8 cellular contexts compared by ENCODE assay signal in the genomic region with DNA sequence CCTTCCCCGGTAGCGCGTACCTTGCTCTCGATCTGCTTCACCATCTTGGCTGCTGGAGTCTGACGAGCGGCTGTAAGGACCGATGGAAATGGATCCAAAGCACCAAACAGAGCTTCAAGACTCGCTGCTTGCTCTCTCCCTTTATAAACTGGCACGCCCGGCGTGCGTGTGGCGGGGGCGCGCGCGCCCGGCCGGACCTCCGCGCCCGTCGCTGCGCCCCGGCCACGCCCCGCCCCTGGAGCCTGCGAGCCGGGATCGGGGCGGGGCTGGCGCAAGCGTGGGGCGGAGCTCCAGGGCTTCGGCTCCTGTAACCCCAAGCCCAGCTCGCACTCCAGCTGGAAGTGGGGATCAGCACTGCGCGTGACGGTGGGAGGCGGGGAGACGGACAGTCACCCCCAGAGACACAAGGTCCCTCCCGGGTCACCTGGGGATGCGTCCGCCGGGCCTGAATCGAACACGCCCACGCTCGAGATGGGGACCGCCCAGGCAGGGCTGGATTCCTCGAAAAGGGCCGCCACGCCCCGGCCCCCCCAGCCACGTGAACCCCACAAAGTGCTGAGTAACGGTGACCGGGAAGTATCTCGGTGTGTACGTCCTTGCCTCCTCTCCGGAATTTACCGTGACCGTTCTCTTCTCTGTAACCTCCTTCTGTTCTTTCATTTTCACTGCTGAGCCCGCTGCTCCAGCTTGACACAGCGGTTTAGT. TPM values are rescaled to one million over a fixed set of nuclear protein-coding genes. Genes with fewer than 3 reads are reported as not detected.
A peak's percentile ranks its signal among the peaks of the same experiment; 100 is the strongest.
DNase-seq lines count a peak whose midpoint lies in the region; ATAC-seq and TF ChIP-seq lines count a peak whose summit lies in the region.

A gene (minus strand): TSS at position 116 of the 705 bp plus-strand sequence. CDS start 72 bp downstream, at position 44.

- TF ChIP-seq RAD21 in liver (IDR thresholded peaks at IDR 0.05): no peak

- H3K27me3 Mint-ChIP-seq in dendritic cell treated with granulocyte-macrophage colony-stimulating factor and Interleukin-4, amounts not matched to agents 40 ng/mL and 50 ng/mL, for 4 days: no peaks in the 10 kb centered on the region

- H3K36me3 Mint-ChIP-seq in dendritic cell treated with granulocyte-macrophage colony-stimulating factor and Interleukin-4, amounts not matched to agents 40 ng/mL and 50 ng/mL, for 4 days (ENCODE audit: low read depth): peaks cover 36% of the 10 kb centered on the region

- peaks cover 67% of the 10 kb centered on the region for H3K4me1 Mint-ChIP-seq in dendritic cell treated with granulocyte-macrophage colony-stimulating factor and Interleukin-4, amounts not matched to agents 40 ng/mL and 50 ng/mL, for 4 days (ENCODE audit: low read depth)

- peak within 1 kb of the TSS; percentile 89 to 92 for H3K9ac ChIP-seq in liver (ENCODE audit: low read depth in 1 of 2, low read length in 2 of 2)

- no peaks in the 10 kb centered on the region for H3K36me3 ChIP-seq in liver (ENCODE audit: control insufficient read depth in 4 of 4, insufficient read depth in 3 of 4, low read depth in 1 of 4, low read length in 3 of 4)

- H3K4me3 Mint-ChIP-seq in dendritic cell treated with granulocyte-macrophage colony-stimulating factor and Interleukin-4, amounts not matched to agents 40 ng/mL and 50 ng/mL, for 4 days: peak within 1 kb of the TSS; percentile 98

- H3K9me3 ChIP-seq in liver (ENCODE audit: control insufficient read depth in 4 of 4, low read length in 3 of 4): no peaks in the 10 kb centered on the region

- H3K27ac ChIP-seq in liver (ENCODE audit: low read depth in 1 of 2, low read length in 2 of 2): peak within 1 kb of the TSS; percentile 92 to 96

- DNase-seq in C1 segment of cervical spinal cord (lab: John Stamatoyannopoulos, UW) (peak; percentile 58 to 92 (median 88)), NCI-H69 (lab: John Stamatoyannopoulos, UW) (peak; percentile 93)
- DNase-seq in activated CD4-positive, alpha-beta T cell treated with anti-CD3 and anti-CD28 coated beads, Interleukin-2, amount 50 U/mL, for 24 hours (ENCODE audit: low read depth in 1 of 2, low spot score in 1 of 2): peak; percentile 82 to 84
- peak; percentile 92 for DNase-seq in stimulated activated CD4-positive, alpha-beta T cell treated with anti-CD3 and anti-CD28 coated beads, Interleukin-4, amount 100 ng/mL, for 1 hour

- WGBS in liver: under 1% methylated on average over 64 of the region's 64 CpGs

- no peaks in the 10 kb centered on the region for H3K9me3 Mint-ChIP-seq in dendritic cell treated with granulocyte-macrophage colony-stimulating factor and Interleukin-4, amounts not matched to agents 40 ng/mL and 50 ng/mL, for 4 days

- H3K27ac Mint-ChIP-seq in dendritic cell treated with granulocyte-macrophage colony-stimulating factor and Interleukin-4, amounts not matched to agents 40 ng/mL and 50 ng/mL, for 4 days: peak within 1 kb of the TSS; percentile 96

- peaks cover 0 to 39% (median 20%) of the 10 kb centered on the region in 4 donors for H3K4me1 ChIP-seq in liver (ENCODE audit: control insufficient read depth in 4 of 4, insufficient read depth in 4 of 4, low read length in 3 of 4)

- H3K27me3 ChIP-seq in liver (ENCODE audit: control insufficient read depth in 4 of 4, insufficient read depth in 4 of 4, low read length in 3 of 4): no peaks in the 10 kb centered on the region

- intact Hi-C loops in dendritic cell treated with granulocyte-macrophage colony-stimulating factor and Interleukin-4, amounts not matched to agents 40 ng/mL and 50 ng/mL, for 4 days (cut with micrococcal nuclease): loop anchor here (10.0 kb wide), 2 partner anchors 68 to 1228 kb away; a partner anchor contains a TSS

- ATAC-seq in GM19328 (IDR thresholded peaks at IDR 0.05; ENCODE audit: unreplicated experiment): peak; percentile 71
- ATAC-seq in HG03469 (IDR thresholded peaks at IDR 0.05; ENCODE audit: unreplicated experiment): peak; percentile 60

- no peak for TF ChIP-seq CTCF in liver (IDR thresholded peaks at IDR 0.05; ENCODE audit: low read depth, low read length, missing input control)

- H3K4me3 ChIP-seq in liver (ENCODE audit: low read depth in 1 of 3, low read length in 3 of 3): peak within 1 kb of the TSS; percentile 59 to 97 (median 94)

TF ChIP-seq in liver, 16 proteins besides CTCF, POLR2A, EP300 and RAD21:
- TF ChIP-seq FOXA1 (IDR thresholded peaks at IDR 0.05): no peak
- TF ChIP-seq JUND (IDR thresholded peaks at IDR 0.05): no peak
- TF ChIP-seq HNF4A (conservative IDR thresholded peaks at IDR 0.05): peak in 1 of 2 donors; percentile 16
- no peak for TF ChIP-seq NR2F2 (IDR thresholded peaks at IDR 0.05)
- TF ChIP-seq RXRA (IDR thresholded peaks at IDR 0.05): peak; percentile 39 to 41
- peak; percentile 49 for TF ChIP-seq TAF1 (conservative IDR thresholded peaks at IDR 0.05)
- TF ChIP-seq EGR1 (IDR thresholded peaks at IDR 0.05; ENCODE audit: low read depth in 2 of 2): peak; percentile 76 to 94
- TF ChIP-seq SP1 (IDR thresholded peaks at IDR 0.05): peak; percentile 44
- peak; percentile 50 for TF ChIP-seq YY1 (IDR thresholded peaks at IDR 0.05)
- TF ChIP-seq, protein P1, sequence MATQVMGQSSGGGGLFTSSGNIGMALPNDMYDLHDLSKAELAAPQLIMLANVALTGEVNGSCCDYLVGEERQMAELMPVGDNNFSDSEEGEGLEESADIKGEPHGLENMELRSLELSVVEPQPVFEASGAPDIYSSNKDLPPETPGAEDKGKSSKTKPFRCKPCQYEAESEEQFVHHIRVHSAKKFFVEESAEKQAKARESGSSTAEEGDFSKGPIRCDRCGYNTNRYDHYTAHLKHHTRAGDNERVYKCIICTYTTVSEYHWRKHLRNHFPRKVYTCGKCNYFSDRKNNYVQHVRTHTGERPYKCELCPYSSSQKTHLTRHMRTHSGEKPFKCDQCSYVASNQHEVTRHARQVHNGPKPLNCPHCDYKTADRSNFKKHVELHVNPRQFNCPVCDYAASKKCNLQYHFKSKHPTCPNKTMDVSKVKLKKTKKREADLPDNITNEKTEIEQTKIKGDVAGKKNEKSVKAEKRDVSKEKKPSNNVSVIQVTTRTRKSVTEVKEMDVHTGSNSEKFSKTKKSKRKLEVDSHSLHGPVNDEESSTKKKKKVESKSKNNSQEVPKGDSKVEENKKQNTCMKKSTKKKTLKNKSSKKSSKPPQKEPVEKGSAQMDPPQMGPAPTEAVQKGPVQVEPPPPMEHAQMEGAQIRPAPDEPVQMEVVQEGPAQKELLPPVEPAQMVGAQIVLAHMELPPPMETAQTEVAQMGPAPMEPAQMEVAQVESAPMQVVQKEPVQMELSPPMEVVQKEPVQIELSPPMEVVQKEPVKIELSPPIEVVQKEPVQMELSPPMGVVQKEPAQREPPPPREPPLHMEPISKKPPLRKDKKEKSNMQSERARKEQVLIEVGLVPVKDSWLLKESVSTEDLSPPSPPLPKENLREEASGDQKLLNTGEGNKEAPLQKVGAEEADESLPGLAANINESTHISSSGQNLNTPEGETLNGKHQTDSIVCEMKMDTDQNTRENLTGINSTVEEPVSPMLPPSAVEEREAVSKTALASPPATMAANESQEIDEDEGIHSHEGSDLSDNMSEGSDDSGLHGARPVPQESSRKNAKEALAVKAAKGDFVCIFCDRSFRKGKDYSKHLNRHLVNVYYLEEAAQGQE (IDR thresholded peaks at IDR 0.05): peak; percentile 66
- TF ChIP-seq, protein P2, sequence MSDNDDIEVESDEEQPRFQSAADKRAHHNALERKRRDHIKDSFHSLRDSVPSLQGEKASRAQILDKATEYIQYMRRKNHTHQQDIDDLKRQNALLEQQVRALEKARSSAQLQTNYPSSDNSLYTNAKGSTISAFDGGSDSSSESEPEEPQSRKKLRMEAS (IDR thresholded peaks at IDR 0.05): peak; percentile 72
- TF ChIP-seq FOXA2 (IDR thresholded peaks at IDR 0.05): no peak

RNA-seq across cellular contexts. Expression of the gene that starts here (rescaled TPM):
- total RNA-seq in liver: 100 to 1,000 TPM in 1 of 2 donors, 10 to 100 TPM in 1; 65.4 to 111 TPM
- 100 to 1,000 TPM; 183 to 400 TPM for polyA plus RNA-seq in liver

Comparison
In these comparisons a context has a peak if more than half of its experiments do, and no peak if none do; other contexts are left out.
1. Peak in every context shown above with its lines: DNase-seq, ATAC-seq, H3K4me3 ChIP-seq and H3K27ac ChIP-seq.